Comparison of ENCODE assay signal across 12 cellular contexts in genomic region chrX:110409925-110410324, GRCh38. TPM values are rescaled to one million over a fixed set of nuclear protein-coding genes. Genes with fewer than 3 reads are reported as not detected.
DNase-seq lines count a peak whose midpoint lies in the region; ATAC-seq and TF ChIP-seq lines count a peak whose summit lies in the region.
"Had no signal": no experiment of that assay in that cellular context is flagged by ENCODE, and none has a peak within 500 bp of the region (broad histone marks: within the 10 kb centered on the region; RNA-seq: fewer than 3 reads in every experiment).

No MANE protein-coding gene starts in this region.

- in situ Hi-C loops in gastrocnemius medialis (cut with MboI; ENCODE audit: low sequenced_read_pairs in 4 of 4), result loop anchor here (5.0 to 25.0 kb wide), 4 partner anchors 248 to 498 kb away; no protein-coding TSS in a partner anchor

- no peak overlapping the region for H3K9ac ChIP-seq in skeletal muscle satellite cell (ENCODE audit: low read depth, low read length)

- H3K36me3 ChIP-seq in skeletal muscle satellite cell (ENCODE audit: insufficient read depth, low read length) (no peaks in the 10 kb centered on the region), left lung (no peaks in the 10 kb centered on the region), gastrocnemius medialis (no peaks in the 10 kb centered on the region)
- H3K36me3 ChIP-seq: neutrophil, tibial artery had no signal

- H3K27me3 ChIP-seq in skeletal muscle satellite cell (ENCODE audit: control insufficient read depth, insufficient read depth, low read length) (peaks cover 3% of the 10 kb centered on the region), left lung (peaks cover 0 to 8% of the 10 kb centered on the region in 2 donors), gastrocnemius medialis (no peaks in the 10 kb centered on the region)
- H3K27me3 ChIP-seq: neutrophil, tibial artery had no signal

- no peak overlapping the region for H3K27ac ChIP-seq in left lung
- no peak overlapping the region for H3K27ac ChIP-seq in gastrocnemius medialis
- H3K27ac ChIP-seq: neutrophil, tibial artery had no signal

- H3K4me2 ChIP-seq in skeletal muscle satellite cell (ENCODE audit: low read length), result peak overlapping the region; percentile 9

- intact Hi-C loops in left lung (cut with DNase I), result loop anchor here (5.0 to 10.0 kb wide), 2 partner anchors 248 to 255 kb away; no protein-coding TSS in a partner anchor
- intact Hi-C loops in gastrocnemius medialis (cut with DNase I; ENCODE audit: low total_unique reads), result loop anchor here (5.0 to 10.0 kb wide), 2 partner anchors 65 to 93 kb away; partner anchors contain the start of gene AMMECR1

- TF ChIP-seq CTCF in NB4 (IDR thresholded peaks at IDR 0.05; ENCODE audit: low read depth, low read length), result no peak
- TF ChIP-seq CTCF in choroid plexus epithelial cell (conservative IDR thresholded peaks at IDR 0.05; ENCODE audit: low read depth, low read length), result no peak
- TF ChIP-seq CTCF in left lung (IDR thresholded peaks at IDR 0.05), result no peak
- no peak for TF ChIP-seq CTCF in gastrocnemius medialis (IDR thresholded peaks at IDR 0.05 in 4 of 5, conservative IDR thresholded peaks at IDR 0.05 in 1 of 5)

- peaks cover 30% of the 10 kb centered on the region for H3K4me1 ChIP-seq in skeletal muscle satellite cell (ENCODE audit: control insufficient read depth, insufficient read depth, low read length)
- H3K4me1 ChIP-seq in left lung, result no peaks in the 10 kb centered on the region
- no peaks in the 10 kb centered on the region for H3K4me1 ChIP-seq in gastrocnemius medialis

- DNase-seq in activated CD4-positive, CD25-positive, alpha-beta regulatory T cell (lab: John Stamatoyannopoulos, UW), result no peak
- DNase-seq in NB4 (ENCODE audit: low read depth) (peak; percentile 25), choroid plexus epithelial cell (ENCODE audit: low read depth) (peak; percentile 41), left lung (no peak), gastrocnemius medialis (no peak)
- DNase-seq: effector memory CD8-positive, alpha-beta T cell; NCI-H1436; tibial artery had no signal

- H3K9me3 ChIP-seq in skeletal muscle satellite cell (replicated peaks; ENCODE audit: low read length) (no peaks in the 10 kb centered on the region), left lung (no peaks in the 10 kb centered on the region), gastrocnemius medialis (no peaks in the 10 kb centered on the region)
- H3K9me3 ChIP-seq: neutrophil, tibial artery had no signal

- H3K4me3 ChIP-seq in NB4 (ENCODE audit: low read depth, low read length) (no peak overlapping the region), choroid plexus epithelial cell (ENCODE audit: low read depth, low read length) (no peak overlapping the region), skeletal muscle satellite cell (ENCODE audit: low read length) (no peak overlapping the region), left lung (no peak overlapping the region), gastrocnemius medialis (no peak overlapping the region)
- H3K4me3 ChIP-seq: tibial artery had no signal

- TF ChIP-seq POLR2A in NB4 (IDR thresholded peaks at IDR 0.05; ENCODE audit: extremely low read depth, insufficient read length) (no peak), gastrocnemius medialis (IDR thresholded peaks at IDR 0.05) (no peak)

- peak; percentile 70 to 80 for ATAC-seq in activated CD4-positive, CD25-positive, alpha-beta regulatory T cell treated with anti-CD3 and anti-CD28 coated beads, Interleukin-2, amount 50 U/mL, for 24 hours
- ATAC-seq in GM18858 (IDR thresholded peaks at IDR 0.05; ENCODE audit: unreplicated experiment) (no peak), left lung (no peak), gastrocnemius medialis (no peak)
- ATAC-seq: effector memory CD8-positive, alpha-beta T cell had no signal

RNA-seq across cellular contexts. Expression of gene RTL9, which starts 51.3 kb away (rescaled TPM):
- total RNA-seq in skeletal muscle satellite cell (2012; rRNA removed), result 0.25 and 0.44 TPM in 2 replicates
- total RNA-seq in left lung (under 1 TPM; 0.24 to 0.70 TPM), gastrocnemius medialis (under 1 TPM in 2 of 4 donors, not detected in 2; 0.07 to 0.29 TPM)

Comparison
In these comparisons a context has a peak if more than half of its experiments do, and no peak if none do; other contexts are left out.
1. ATAC-seq: peak in activated CD4-positive, CD25-positive, alpha-beta regulatory T cell treated with anti-CD3 and anti-CD28 coated beads, Interleukin-2, amount 50 U/mL, for 24 hours (2 of 2); none in GM18858 (single experiment), left lung (single experiment) and gastrocnemius medialis (0 of 2).
2. DNase-seq: peak in NB4 (single experiment) and choroid plexus epithelial cell (single experiment); none in activated CD4-positive, CD25-positive, alpha-beta regulatory T cell (0 of 4), left lung (0 of 2) and gastrocnemius medialis (0 of 2).